ENCODE assay signal across 13 cellular contexts in the genomic region with DNA sequence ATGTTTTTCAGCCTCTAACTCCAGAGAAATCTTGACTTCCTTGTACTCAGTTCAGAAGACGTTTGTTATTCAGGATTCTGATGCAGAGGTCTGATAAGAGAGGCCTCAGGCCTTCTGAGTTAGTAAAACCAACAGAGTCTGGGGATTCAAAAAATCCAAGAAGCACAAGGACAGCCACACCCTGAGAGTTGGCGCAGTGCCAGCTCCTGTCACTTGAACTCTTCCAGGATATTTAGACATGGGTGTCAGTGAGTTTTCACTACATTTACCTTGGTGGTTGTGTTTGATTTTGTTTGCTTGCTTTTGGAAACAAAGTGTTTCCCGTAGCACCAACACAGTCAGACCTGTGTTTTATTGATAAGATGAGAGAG. TPM values are rescaled to one million over a fixed set of nuclear protein-coding genes. Genes with fewer than 3 reads are reported as not detected.
DNase-seq lines count a peak whose midpoint lies in the region; ATAC-seq, FAIRE-seq and TF ChIP-seq lines count a peak whose summit lies in the region.
"Had no signal": no experiment of that assay in that cellular context is flagged by ENCODE, and none has a peak within 500 bp of the region (broad histone marks: within the 10 kb centered on the region; RNA-seq: fewer than 3 reads in every experiment).

No MANE protein-coding gene starts in this region.

- no peak overlapping the region for H3K9ac ChIP-seq in K562 (ENCODE audit: insufficient read depth in 1 of 2, low read depth in 2 of 2, low read length in 2 of 2)

- FAIRE-seq in K562 (lab: Jason Lieb, UNC): no peak

- H3K9me3 ChIP-seq in K562 (replicated peaks; ENCODE audit: control insufficient read depth, insufficient read depth, low read depth, low read length) (no peaks in the 10 kb centered on the region), lower lobe of right lung (no peaks in the 10 kb centered on the region)

- peak; percentile 53; the same call in 1 of the 3 replicates for ATAC-seq in K562
- ATAC-seq in lower lobe of right lung: peak in 1 of 2 donors; percentile 5
- no peak for ATAC-seq in GM19395 (IDR thresholded peaks at IDR 0.05; ENCODE audit: unreplicated experiment)
- ATAC-seq: natural killer cell treated with Interleukin-12 subunit alpha and Interleukin-12 subunit beta and Interleukin-15 and Interleukin-18, amount 100 ng/mL, for 72 hours had no signal

- no peak overlapping the region for H3K4me2 ChIP-seq in K562 (ENCODE audit: insufficient read depth, low read length)

- no peaks in the 10 kb centered on the region for H3K9me1 ChIP-seq in K562 (ENCODE audit: control insufficient read depth, insufficient read depth, low read length)

- POLR2A ChIA-PET in K562 (lab: Yijun Ruan, JAX): interaction anchor here (1.8 kb wide), 1 partner anchor 12 kb away, joined by 3 read pairs; no protein-coding TSS in a partner anchor

- H3K36me3 ChIP-seq in ACC112 (ENCODE audit: insufficient read depth, low read length): no peaks in the 10 kb centered on the region
- H3K36me3 ChIP-seq in K562 (ENCODE audit: control insufficient read depth, insufficient read depth, low read length): no peaks in the 10 kb centered on the region
- no peaks in the 10 kb centered on the region for H3K36me3 ChIP-seq in lower lobe of right lung

- TF ChIP-seq POLR2A in K562 (conservative IDR thresholded peaks at IDR 0.05): no peak

- peak overlapping the region; percentile 57 for H2AFZ ChIP-seq in ACC112 (ENCODE audit: low read length, unreplicated experiment)
- no peak overlapping the region for H2AFZ ChIP-seq in K562 (ENCODE audit: low read depth, low read length)

- H3K4me1 ChIP-seq in ACC112 (ENCODE audit: control insufficient read depth, insufficient read depth, low read length, unreplicated experiment) (peaks cover 26% of the 10 kb centered on the region), K562 (replicated peaks in 1 of 2; ENCODE audit: control insufficient read depth in 2 of 2, insufficient read depth in 2 of 2, low read length in 2 of 2) (peaks cover 4 to 5% of the 10 kb centered on the region in 2 experiments; a peak in 2 of 5 replicates), lower lobe of right lung (peaks cover 20% of the 10 kb centered on the region)

- no peak for TF ChIP-seq EP300 in K562 (IDR thresholded peaks at IDR 0.05; ENCODE audit: low read length)

- CTCF ChIA-PET in K562 (lab: Yijun Ruan, JAX; ENCODE audit: low intra/inter-chr PET ratio): no interaction called here

- no peak; a peak in 1 of 4 replicates for TF ChIP-seq RAD21 in K562 (CRISPR knock-in tag; conservative IDR thresholded peaks at IDR 0.05 in 1 of 2, IDR thresholded peaks at IDR 0.05 in 1 of 2)

- peak overlapping the region; percentile 93 for H3K27ac ChIP-seq in ACC112 (ENCODE audit: low read depth, low read length)
- no peak overlapping the region for H3K27ac ChIP-seq in K562 (ENCODE audit: extremely low read depth, low read depth, low read length)
- no peak overlapping the region for H3K27ac ChIP-seq in lower lobe of right lung

- intact Hi-C loops in K562 (cut with micrococcal nuclease): no loop called here
- intact Hi-C loops in lower lobe of right lung (cut with DNase I): no loop called here

- 0% methylated on average over 3 of the region's 3 CpGs for WGBS in K562 (ENCODE audit: insufficient coverage, low coverage, missing lambda C conversion rate)

- in situ Hi-C loops in K562 (cut with MboI): no loop called here

- BruUV-seq in K562 (replicated peaks; lab: Mats Ljungman, UMichigan): no TSS peak

- TF ChIP-seq CTCF in K562 (IDR thresholded peaks at IDR 0.05 in 2 of 3, conservative IDR thresholded peaks at IDR 0.05 in 1 of 3; ENCODE audit: insufficient read depth in 2 of 3, low read depth in 1 of 3, low read length in 3 of 3): no peak
- TF ChIP-seq CTCF in lower lobe of right lung (IDR thresholded peaks at IDR 0.05): no peak

- H3K4me3 ChIP-seq in ACC112 (ENCODE audit: low read depth, low read length) (peak overlapping the region; percentile 65; the same call in 1 of the 2 replicates), K562 (no peak overlapping the region), lower lobe of right lung (no peak overlapping the region)

- no peaks in the 10 kb centered on the region for H3K79me2 ChIP-seq in ACC112 (ENCODE audit: control insufficient read depth, insufficient read depth, low read length, unreplicated experiment)
- H3K79me2 ChIP-seq in K562 (ENCODE audit: control insufficient read depth, insufficient read depth, low read length): no peaks in the 10 kb centered on the region

- H3K27me3 ChIP-seq in ACC112 (ENCODE audit: insufficient read depth, low read length) (peaks cover 7% of the 10 kb centered on the region), K562 (ENCODE audit: control insufficient read depth in 2 of 2, insufficient read depth in 2 of 2, low read length in 2 of 2) (peaks cover 2 to 29% of the 10 kb centered on the region in 2 experiments; a peak in 3 of 5 replicates), lower lobe of right lung (ENCODE audit: low read depth) (no peaks in the 10 kb centered on the region)

- peak; percentile 30 for DNase-seq in HS-27A (ENCODE audit: low read depth)
- DNase-seq in K562 (ENCODE audit: extremely low read depth in 1 of 4, low spot score in 3 of 4): peak; percentile 32 to 56 (median 41)
- DNase-seq in lower lobe of right lung: peak; percentile 59
- DNase-seq in stimulated activated CD8-positive, alpha-beta memory T cell treated with anti-CD3 and anti-CD28 coated beads, Interleukin-4, amount 100 ng/mL, for 48 hours: no peak
- DNase-seq in stimulated activated naive CD4-positive, alpha-beta T cell treated with Interleukin-2 at 50 U/mL for 16 hours (lab: John Stamatoyannopoulos, UW): no peak
- no peak for DNase-seq in stimulated activated naive CD4-positive, alpha-beta T cell (lab: John Stamatoyannopoulos, UW)
- DNase-seq: DND-41; HCEC 1CT; NCI-H2081 treated with DMSO at 0.1 percent for 48 hours; stimulated activated CD4-positive, alpha-beta T cell treated with anti-CD3 and anti-CD28 coated beads, Interleukin-2, amount 100 ng/mL, for 24 hours had no signal

- H4K20me1 ChIP-seq in K562 (replicated peaks; ENCODE audit: control insufficient read depth, insufficient read depth, low read length): no peaks in the 10 kb centered on the region

TF ChIP-seq in K562, 482 proteins besides CTCF, POLR2A, EP300 and RAD21 (continues in another document):
- TF ChIP-seq ILF3 (IDR thresholded peaks at IDR 0.05; ENCODE audit: borderline replicate concordance) (no peak), AFF4 (CRISPR knock-in tag; IDR thresholded peaks at IDR 0.05) (no peak), ZNF282 (CRISPR knock-in tag; IDR thresholded peaks at IDR 0.05) (no peak), NFIX (CRISPR knock-in tag; IDR thresholded peaks at IDR 0.05; ENCODE audit: low read depth) (peak; percentile 98)

RNA-seq across cellular contexts. Expression of gene PDE8B, which starts 41.6 kb away (rescaled TPM):
- total RNA-seq in K562 (2011; cell fraction: chromatin; rRNA removed; ENCODE audit: low replicate concordance): 0.09 TPM in 1 of 2 replicates, not detected in the other
- total RNA-seq in K562 (2011; cell fraction: nucleolus; rRNA removed): not detected in 2 replicates
- not detected in 2 replicates for total RNA-seq in K562 (2011; cell fraction: nucleoplasm; rRNA removed)
- not detected in 2 replicates for total RNA-seq in K562 (2014; rRNA removed)
- not detected in 2 replicates for total RNA-seq in K562 (2014; rRNA removed; fragmentation: Illumina TruSeq; extraction: Trizol)
- not detected in 2 replicates for total RNA-seq in K562 (2015; rRNA removed; fragmentation: Illumina TruSeq; extraction: Trizol)
- not detected in 2 replicates for total RNA-seq in K562 (2021)
- not detected in 2 replicates for polyA plus RNA-seq in K562 (2011; rRNA removed)
- not detected in 2 replicates for polyA plus RNA-seq in K562 (2011; cell fraction: cytosol; rRNA removed)
- not detected in 2 replicates for polyA plus RNA-seq in K562 (2011; cell fraction: nucleus; rRNA removed)
- polyA plus RNA-seq in K562 (2012): 0.26 and 0.43 TPM in 2 replicates
- polyA plus RNA-seq in K562 (2014; fragmentation: Illumina TruSeq; extraction: Trizol): not detected in 2 replicates
- polyA plus RNA-seq in K562 (2014; fragmentation: Nextera tagmentation; extraction: Ambion mirVana): under 1 TPM; 0.15 to 0.28 TPM
- not detected in 2 replicates for polyA plus RNA-seq in K562 (2014; rRNA removed)
- not detected in 2 replicates for polyA minus RNA-seq in K562 (2011; rRNA and poly(A)+ RNA removed)
- 0.55 and 1.0 TPM in 2 replicates for polyA minus RNA-seq in K562 (2011; cell fraction: cytosol; rRNA and poly(A)+ RNA removed)
- 0.13 TPM in 1 of 2 replicates, not detected in the other for polyA minus RNA-seq in K562 (2011; cell fraction: nucleus; rRNA and poly(A)+ RNA removed)
- total RNA-seq in lower lobe of right lung: 5.3 TPM
- total RNA-seq: natural killer cell treated with Interleukin-12 subunit alpha and Interleukin-12 subunit beta and Interleukin-15 and Interleukin-18, amount 100 ng/mL, for 72 hours had no signal

Comparison
In these comparisons a context has a peak if more than half of its experiments do, and no peak if none do; other contexts are left out.
1. DNase-seq: peak in HS-27A (single experiment), K562 (4 of 4) and lower lobe of right lung (single experiment); none in stimulated activated CD8-positive, alpha-beta memory T cell treated with anti-CD3 and anti-CD28 coated beads, Interleukin-4, amount 100 ng/mL, for 48 hours (single experiment), stimulated activated naive CD4-positive, alpha-beta T cell treated with Interleukin-2 at 50 U/mL for 16 hours (single experiment) and stimulated activated naive CD4-positive, alpha-beta T cell (0 of 6).